Comparison of ENCODE assay signal across 8 cellular contexts in genomic region chr18:77068890-77069312, GRCh38.
DNase-seq lines count a peak whose midpoint lies in the region; ATAC-seq, FAIRE-seq and TF ChIP-seq lines count a peak whose summit lies in the region.

No MANE protein-coding gene starts in this region.

- TF ChIP-seq POLR2A in HepG2 (IDR thresholded peaks at IDR 0.05; ENCODE audit: insufficient read depth in 1 of 2, low read depth in 2 of 2, low read length in 2 of 2): no peak
- no peak for TF ChIP-seq POLR2A in suprapubic skin (IDR thresholded peaks at IDR 0.05)

- no peak for FAIRE-seq in HepG2 (lab: Jason Lieb, UNC)

- no peaks in the 10 kb centered on the region for H4K20me1 ChIP-seq in HepG2 (ENCODE audit: insufficient read depth, low read length)

- 55% methylated on average over 3 of the region's 7 CpGs for WGBS in HepG2 (ENCODE audit: low lambda C conversion rate)
- WGBS in suprapubic skin: 43% methylated on average over 7 of the region's 7 CpGs

- H3K4me3 ChIP-seq in HepG2 (replicated peaks in 1 of 3; ENCODE audit: insufficient read depth in 1 of 3, low read depth in 2 of 3, low read length in 3 of 3) (no peak overlapping the region), suprapubic skin (no peak overlapping the region)

- CTCF ChIA-PET in HepG2 (lab: Yijun Ruan, JAX; ENCODE audit: low intra/inter-chr PET ratio, low total read pairs): no interaction called here

- peak overlapping the region; percentile 76 for H3K4me3 Mint-ChIP-seq in T-helper 2 cell treated with Interferon-gamma antibody and Interleukin-4, amounts not matched to agents 5 μg/mL and 100 μg/mL, for 36 hours
- H3K4me3 Mint-ChIP-seq in activated naive CD8-positive, alpha-beta T cell: peak overlapping the region; percentile 31

- no peaks in the 10 kb centered on the region for H3K9me3 ChIP-seq in HepG2 (ENCODE audit: low read length)
- no peaks in the 10 kb centered on the region for H3K9me3 ChIP-seq in suprapubic skin

- intact Hi-C loops in HepG2 (cut with micrococcal nuclease; ENCODE audit: unreplicated experiment): no loop called here

- H3K36me3 ChIP-seq in HepG2 (replicated peaks in 1 of 2; ENCODE audit: control insufficient read depth in 1 of 2, insufficient read depth in 2 of 2, low read length in 2 of 2): no peaks in the 10 kb centered on the region; a peak in 1 of 5 replicates
- H3K36me3 ChIP-seq in suprapubic skin: peaks cover 13% of the 10 kb centered on the region

- ATAC-seq in HepG2: peak; percentile 67

- POLR2A ChIA-PET in HepG2 (lab: Yijun Ruan, JAX): no interaction called here

- H3K27me3 Mint-ChIP-seq in T-helper 2 cell treated with Interferon-gamma antibody and Interleukin-4, amounts not matched to agents 5 μg/mL and 100 μg/mL, for 36 hours (ENCODE audit: low read depth): no peaks in the 10 kb centered on the region
- no peaks in the 10 kb centered on the region for H3K27me3 Mint-ChIP-seq in activated naive CD8-positive, alpha-beta T cell

- H3K4me1 Mint-ChIP-seq in T-helper 2 cell treated with Interferon-gamma antibody and Interleukin-4, amounts not matched to agents 5 μg/mL and 100 μg/mL, for 36 hours (ENCODE audit: low read depth): peaks cover 95% of the 10 kb centered on the region
- peaks cover 98% of the 10 kb centered on the region for H3K4me1 Mint-ChIP-seq in activated naive CD8-positive, alpha-beta T cell (ENCODE audit: low read depth)

- H3K4me1 ChIP-seq in HepG2 (ENCODE audit: insufficient read depth, low read length): peaks cover 22% of the 10 kb centered on the region
- H3K4me1 ChIP-seq in suprapubic skin: peaks cover 82% of the 10 kb centered on the region

- no TSS peak for BruUV-seq in HepG2 (replicated peaks; lab: Mats Ljungman, UMichigan)

- peak overlapping the region; percentile 43 for H3K4me2 ChIP-seq in HepG2 (ENCODE audit: low read depth, low read length)

- in situ Hi-C loops in HepG2 (cut with HindIII; ENCODE audit: extremely low pct_ligation_motif_present, low pct_unique_long_range_greater_than_20kb): no loop called here
- in situ Hi-C loops in KBM-7 (cut with MboI; ENCODE audit: low pct_unique_long_range_greater_than_20kb, low sequenced_read_pairs): no loop called here

- no peak for TF ChIP-seq RAD21 in HepG2 (CRISPR knock-in tag; IDR thresholded peaks at IDR 0.05)

- no peak overlapping the region for H3K27ac ChIP-seq in HepG2 (ENCODE audit: extremely low read length, insufficient read depth, low read length)
- H3K27ac ChIP-seq in suprapubic skin: peak overlapping the region; percentile 82

- TF ChIP-seq CTCF in HepG2 (CRISPR knock-in tag; IDR thresholded peaks at IDR 0.05): no peak
- TF ChIP-seq CTCF in suprapubic skin (IDR thresholded peaks at IDR 0.05): no peak

- peaks cover 72% of the 10 kb centered on the region for H3K36me3 Mint-ChIP-seq in T-helper 2 cell treated with Interferon-gamma antibody and Interleukin-4, amounts not matched to agents 5 μg/mL and 100 μg/mL, for 36 hours (ENCODE audit: low read depth)
- H3K36me3 Mint-ChIP-seq in activated naive CD8-positive, alpha-beta T cell: peaks cover 23% of the 10 kb centered on the region

- H3K79me2 ChIP-seq in HepG2 (ENCODE audit: insufficient read depth, low read length): no peaks in the 10 kb centered on the region

- no peaks in the 10 kb centered on the region for H3K9me3 Mint-ChIP-seq in T-helper 2 cell treated with Interferon-gamma antibody and Interleukin-4, amounts not matched to agents 5 μg/mL and 100 μg/mL, for 36 hours
- H3K9me3 Mint-ChIP-seq in activated naive CD8-positive, alpha-beta T cell (ENCODE audit: low read depth): no peaks in the 10 kb centered on the region

- no peak for DNase-seq in T-helper 2 cell treated with Interferon-gamma antibody and Interleukin-4, amounts not matched to agents 5 μg/mL and 100 μg/mL, for 36 hours (ENCODE audit: low spot score)
- DNase-seq in T-helper 2 cell (no peak), HepG2 (ENCODE audit: low spot score) (no peak), suprapubic skin (ENCODE audit: low spot score in 2 of 2) (no peak), NCI-H187 treated with DMSO at 0.1 percent for 48 hours (lab: John Stamatoyannopoulos, UW) (no peak), cerebellar cortex (ENCODE audit: low spot score) (no peak), KBM-7 (no peak)

- H3K27me3 ChIP-seq in HepG2 (ENCODE audit: control insufficient read depth in 1 of 2, insufficient read depth in 2 of 2, low read length in 2 of 2): no peaks in the 10 kb centered on the region
- no peaks in the 10 kb centered on the region for H3K27me3 ChIP-seq in suprapubic skin

- H3K27ac Mint-ChIP-seq in T-helper 2 cell treated with Interferon-gamma antibody and Interleukin-4, amounts not matched to agents 5 μg/mL and 100 μg/mL, for 36 hours: peak overlapping the region; percentile 96
- peak overlapping the region; percentile 95 for H3K27ac Mint-ChIP-seq in activated naive CD8-positive, alpha-beta T cell

- no peak overlapping the region for H3K9ac ChIP-seq in HepG2 (ENCODE audit: insufficient read depth, low read depth, low read length)

- TF ChIP-seq EP300 in HepG2 (IDR thresholded peaks at IDR 0.05; ENCODE audit: low read depth in 2 of 2, low read length in 2 of 2) (no peak), HepG2 (CRISPR knock-in tag; IDR thresholded peaks at IDR 0.05; ENCODE audit: borderline replicate concordance) (no peak), suprapubic skin (IDR thresholded peaks at IDR 0.05) (no peak)

- no peak overlapping the region for H2AFZ ChIP-seq in HepG2 (ENCODE audit: low read length)

TF ChIP-seq in HepG2, 621 proteins besides CTCF, POLR2A, EP300 and RAD21 (continues in another document):
- no peak for TF ChIP-seq ZNF318 (CRISPR knock-in tag; IDR thresholded peaks at IDR 0.05)
- peak; percentile 29 for TF ChIP-seq HNF4A (CRISPR knock-in tag; IDR thresholded peaks at IDR 0.05)
- no peak for TF ChIP-seq CREM (IDR thresholded peaks at IDR 0.05)
- TF ChIP-seq CREM (CRISPR knock-in tag; IDR thresholded peaks at IDR 0.05): no peak
- TF ChIP-seq REXO4 (CRISPR knock-in tag; IDR thresholded peaks at IDR 0.05; ENCODE audit: borderline replicate concordance): no peak
